22 cellular contexts compared by ENCODE assay signal in the genomic region with DNA sequence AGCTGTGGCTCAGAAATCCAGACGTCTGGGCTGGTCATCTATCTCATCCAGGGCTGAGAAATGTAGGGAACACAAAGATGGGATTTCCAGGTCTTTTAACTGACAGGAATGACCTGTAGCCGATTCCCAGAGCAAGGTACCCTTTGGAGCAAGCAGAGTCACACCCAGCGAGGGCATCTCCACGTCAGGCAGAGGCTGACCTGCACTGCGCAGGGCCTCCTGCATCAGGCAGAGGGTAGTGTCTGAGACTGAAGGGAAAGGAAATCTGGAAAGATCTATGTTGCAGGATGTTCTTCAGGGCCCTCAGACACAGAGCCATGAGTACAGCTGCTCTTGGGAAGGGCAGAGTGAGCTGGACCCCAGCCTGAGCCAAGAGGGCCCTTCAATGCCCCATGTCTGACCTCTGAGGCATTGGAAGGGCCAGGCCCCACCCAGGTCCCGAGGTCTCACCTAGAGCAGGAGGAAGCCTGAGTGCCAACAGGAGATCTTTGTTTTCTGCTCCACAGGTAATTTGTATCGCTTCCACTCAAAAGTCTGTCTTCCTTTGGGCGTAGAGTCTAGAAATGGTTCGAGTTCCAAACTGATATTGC.
A peak's percentile ranks its signal among the peaks of the same experiment; 100 is the strongest.
DNase-seq lines count a peak whose midpoint lies in the region; ATAC-seq, FAIRE-seq and TF ChIP-seq lines count a peak whose summit lies in the region.
"Had no signal": no experiment of that assay in that cellular context is flagged by ENCODE, and none has a peak within 500 bp of the region (broad histone marks: within the 10 kb centered on the region; RNA-seq: fewer than 3 reads in every experiment).

No MANE protein-coding gene starts in this region.

- WGBS in sigmoid colon, 2 donors, result 80 to 89% methylated on average over 9 of the region's 9 CpGs

- peak; percentile 57 for DNase-seq in natural killer cell treated with Interleukin-12 subunit alpha and Interleukin-12 subunit beta and Interleukin-15 and Interleukin-18, amount 100 ng/mL, for 72 hours (ENCODE audit: low spot score)
- no peak for DNase-seq in natural killer cell
- DNase-seq in kidney, result peak; percentile 28
- DNase-seq in sigmoid colon, result peak; percentile 33
- no peak for DNase-seq in amygdala (lab: John Stamatoyannopoulos, UW)
- no peak for DNase-seq in activated CD8-positive, alpha-beta memory T cell treated with anti-CD3 and anti-CD28 coated beads, Interleukin-2, amount 50 U/mL, for 48 hours
- DNase-seq: ACHN; BE2C; C1 segment of cervical spinal cord; CD4-positive, CD25-positive, alpha-beta regulatory T cell; CD8-positive, alpha-beta memory T cell; COR-L47; DMS 273 treated with DMSO at 0.1 percent for 48 hours; DMS53; DND-41; EL; H9 had no signal

- no peaks in the 10 kb centered on the region for H3K27me3 ChIP-seq in sigmoid colon
- H3K27me3 ChIP-seq: BE2C had no signal

- H3K9me3 ChIP-seq in kidney (ENCODE audit: control insufficient read depth in 1 of 2, low read length in 2 of 2), result no peaks in the 10 kb centered on the region
- no peaks in the 10 kb centered on the region for H3K9me3 ChIP-seq in sigmoid colon
- H3K9me3 ChIP-seq: BE2C had no signal

- H3K27me3 Mint-ChIP-seq in natural killer cell treated with Interleukin-12 subunit alpha and Interleukin-12 subunit beta and Interleukin-15 and Interleukin-18, amount 100 ng/mL, for 72 hours, result no peaks in the 10 kb centered on the region
- no peaks in the 10 kb centered on the region for H3K27me3 Mint-ChIP-seq in natural killer cell (ENCODE audit: low read depth in 2 of 2)
- H3K27me3 Mint-ChIP-seq: CD4-positive, CD25-positive, alpha-beta regulatory T cell had no signal

- no peak for TF ChIP-seq CTCF in natural killer cell (IDR thresholded peaks at IDR 0.05)
- TF ChIP-seq CTCF in kidney (IDR thresholded peaks at IDR 0.05; ENCODE audit: borderline replicate concordance, extremely low read depth, insufficient read depth), result no peak
- TF ChIP-seq CTCF in sigmoid colon (IDR thresholded peaks at IDR 0.05), result no peak

- H3K36me3 ChIP-seq in kidney (ENCODE audit: control insufficient read depth in 1 of 2, insufficient read depth in 2 of 2, low read length in 2 of 2) (no peaks in the 10 kb centered on the region), sigmoid colon (no peaks in the 10 kb centered on the region)
- H3K36me3 ChIP-seq: BE2C had no signal

- H3K4me3 ChIP-seq in kidney (ENCODE audit: low read length in 2 of 2) (no peak overlapping the region), sigmoid colon (no peak overlapping the region)
- H3K4me3 ChIP-seq: GM12878 had no signal

- H3K36me3 Mint-ChIP-seq in natural killer cell treated with Interleukin-12 subunit alpha and Interleukin-12 subunit beta and Interleukin-15 and Interleukin-18, amount 100 ng/mL, for 72 hours, result no peaks in the 10 kb centered on the region
- H3K36me3 Mint-ChIP-seq in natural killer cell, result no peaks in the 10 kb centered on the region
- H3K36me3 Mint-ChIP-seq: CD4-positive, CD25-positive, alpha-beta regulatory T cell; CD8-positive, alpha-beta memory T cell had no signal

- no peak for TF ChIP-seq EP300 in sigmoid colon (IDR thresholded peaks at IDR 0.05)

- no peak overlapping the region for H3K9ac ChIP-seq in kidney (ENCODE audit: low read length in 2 of 2)

- no peak overlapping the region for H3K4me3 Mint-ChIP-seq in natural killer cell treated with Interleukin-12 subunit alpha and Interleukin-12 subunit beta and Interleukin-15 and Interleukin-18, amount 100 ng/mL, for 72 hours
- no peak overlapping the region for H3K4me3 Mint-ChIP-seq in natural killer cell
- H3K4me3 Mint-ChIP-seq: CD4-positive, CD25-positive, alpha-beta regulatory T cell; CD8-positive, alpha-beta memory T cell; H9 had no signal

- TF ChIP-seq POLR2A in sigmoid colon (IDR thresholded peaks at IDR 0.05), result no peak

- intact Hi-C loops in natural killer cell (cut with micrococcal nuclease) (no loop called here), kidney (cut with DNase I) (no loop called here), sigmoid colon (cut with DNase I) (no loop called here)

- ATAC-seq in natural killer cell treated with Interleukin-12 subunit alpha and Interleukin-12 subunit beta and Interleukin-15 and Interleukin-18, amount 100 ng/mL, for 72 hours, result no peak
- no peak for ATAC-seq in natural killer cell
- no peak for ATAC-seq in GM19397 (IDR thresholded peaks at IDR 0.05; ENCODE audit: unreplicated experiment)
- ATAC-seq: GM12878, HepG2 had no signal

- H3K27ac Mint-ChIP-seq in natural killer cell treated with Interleukin-12 subunit alpha and Interleukin-12 subunit beta and Interleukin-15 and Interleukin-18, amount 100 ng/mL, for 72 hours, result no peak overlapping the region
- H3K27ac Mint-ChIP-seq in natural killer cell, result no peak overlapping the region
- H3K27ac Mint-ChIP-seq: CD4-positive, CD25-positive, alpha-beta regulatory T cell; H9 had no signal

- no peaks in the 10 kb centered on the region for H3K4me1 ChIP-seq in kidney (ENCODE audit: control insufficient read depth in 1 of 2, insufficient read depth in 1 of 2, low read depth in 1 of 2, low read length in 2 of 2)
- H3K4me1 ChIP-seq in sigmoid colon, result no peaks in the 10 kb centered on the region
- H3K4me1 ChIP-seq: BE2C had no signal

- no peaks in the 10 kb centered on the region for H3K9me3 Mint-ChIP-seq in natural killer cell treated with Interleukin-12 subunit alpha and Interleukin-12 subunit beta and Interleukin-15 and Interleukin-18, amount 100 ng/mL, for 72 hours
- H3K9me3 Mint-ChIP-seq in natural killer cell, result no peaks in the 10 kb centered on the region
- H3K9me3 Mint-ChIP-seq: CD8-positive, alpha-beta memory T cell; H9 had no signal

- FAIRE-seq in kidney (lab: Jason Lieb, UNC), result no peak
- FAIRE-seq: A204.1, GM12878, H1, HepG2 had no signal

- H3K27ac ChIP-seq in kidney (ENCODE audit: low read depth in 2 of 2, low read length in 2 of 2) (no peak overlapping the region), sigmoid colon (no peak overlapping the region)

- peaks cover 2 to 5% of the 10 kb centered on the region in 2 donors for H3K4me1 Mint-ChIP-seq in natural killer cell treated with Interleukin-12 subunit alpha and Interleukin-12 subunit beta and Interleukin-15 and Interleukin-18, amount 100 ng/mL, for 72 hours (ENCODE audit: low read depth in 2 of 2)
- no peaks in the 10 kb centered on the region for H3K4me1 Mint-ChIP-seq in natural killer cell
- H3K4me1 Mint-ChIP-seq: CD4-positive, CD25-positive, alpha-beta regulatory T cell; CD8-positive, alpha-beta memory T cell had no signal

Comparison
In these comparisons a context has a peak if more than half of its experiments do, and no peak if none do; other contexts are left out.
1. DNase-seq: peak in natural killer cell treated with Interleukin-12 subunit alpha and Interleukin-12 subunit beta and Interleukin-15 and Interleukin-18, amount 100 ng/mL, for 72 hours (single experiment), kidney (single experiment) and sigmoid colon (single experiment); none in natural killer cell (single experiment), amygdala (0 of 56) and activated CD8-positive, alpha-beta memory T cell treated with anti-CD3 and anti-CD28 coated beads, Interleukin-2, amount 50 U/mL, for 48 hours (single experiment).